In genomic region chr11:119739021-119739703, GRCh38 we compare ENCODE assay signal across 2 cellular contexts.
TF ChIP-seq lines count a peak whose summit lies in the region.

No MANE protein-coding gene starts in this region.

TF ChIP-seq in HEK293T, 16 proteins besides CTCF, POLR2A, EP300 and RAD21:
- TF ChIP-seq PKNOX1 (IDR thresholded peaks at IDR 0.05) (0 out of 2 replicates have a peak, but pooled peaks have one; percentile 23), ELF4 (IDR thresholded peaks at IDR 0.05) (no peak), LEF1 (IDR thresholded peaks at IDR 0.05; ENCODE audit: borderline replicate concordance) (no peak), HDGF (IDR thresholded peaks at IDR 0.05; ENCODE audit: borderline replicate concordance) (no peak)
TF ChIP-seq in HEK293T: peak in this region for 1.

TF ChIP-seq in H1, 55 proteins besides CTCF, POLR2A, EP300 and RAD21:
- TF ChIP-seq ZNF274 (IDR thresholded peaks at IDR 0.05; ENCODE audit: borderline replicate concordance, extremely low read depth, low read length) = no peak
- no peak for TF ChIP-seq RXRA (IDR thresholded peaks at IDR 0.05; ENCODE audit: insufficient read depth, low read depth, low read length)
- TF ChIP-seq SIX5 (IDR thresholded peaks at IDR 0.05; ENCODE audit: low read depth, low read length) = no peak
- no peak for TF ChIP-seq SP4 (IDR thresholded peaks at IDR 0.05; ENCODE audit: low read length)
- TF ChIP-seq TCF12 (IDR thresholded peaks at IDR 0.05; ENCODE audit: low read depth, low read length) = no peak
- TF ChIP-seq GTF2F1 (IDR thresholded peaks at IDR 0.05; ENCODE audit: borderline replicate concordance, low read depth, low read length) = no peak
- no peak for TF ChIP-seq MAFK (IDR thresholded peaks at IDR 0.05; ENCODE audit: low read depth, low read length)
- TF ChIP-seq SAP30 (IDR thresholded peaks at IDR 0.05; ENCODE audit: insufficient read depth, insufficient replicate concordance, low read length) = no peak
- no peak for TF ChIP-seq HDAC2 (IDR thresholded peaks at IDR 0.05; ENCODE audit: borderline replicate concordance in 1 of 2, low read depth in 2 of 2, low read length in 2 of 2)
- no peak for TF ChIP-seq PHF8 (conservative IDR thresholded peaks at IDR 0.05; ENCODE audit: low read depth, low read length)
- no peak for TF ChIP-seq E2F6 (IDR thresholded peaks at IDR 0.05)
- no peak for TF ChIP-seq HDAC6 (IDR thresholded peaks at IDR 0.05; ENCODE audit: low read depth, low read length)
- no peak for TF ChIP-seq RNF2 (IDR thresholded peaks at IDR 0.05; ENCODE audit: borderline replicate concordance, low read depth, low read length, missing control alignments, poor library complexity, severe bottlenecking)
- TF ChIP-seq POLR2AphosphoS5 (IDR thresholded peaks at IDR 0.05; ENCODE audit: low read depth, low read length) = no peak
